In genomic region chr1:185776521-185776920, GRCh38 we compare ENCODE assay signal across 24 cellular contexts. TPM values are rescaled to one million over a fixed set of nuclear protein-coding genes. Genes with fewer than 3 reads are reported as not detected.
"Had no signal": no experiment of that assay in that cellular context is flagged by ENCODE, and none has a peak within 500 bp of the region (broad histone marks: within the 10 kb centered on the region; RNA-seq: fewer than 3 reads in every experiment).

No MANE protein-coding gene starts in this region.

- H3K4me1 Mint-ChIP-seq: activated naive CD4-positive, alpha-beta T cell treated with anti-CD3 and anti-CD28 coated beads, Interleukin-2, amount 10 ng/mL, durations not matched to agents 7 days and 5 days; naive thymus-derived CD4-positive, alpha-beta T cell had no signal

- H3K4me3 ChIP-seq: left ventricle myocardium inferior, prostate gland, spleen, testis, uterus had no signal

- H3K27ac Mint-ChIP-seq: activated CD4-positive, alpha-beta memory T cell treated with anti-CD3 and anti-CD28 coated beads for 36 hours; activated naive CD4-positive, alpha-beta T cell treated with anti-CD3 and anti-CD28 coated beads, Interleukin-2, amount 10 ng/mL, durations not matched to agents 7 days and 5 days; effector memory CD8-positive, alpha-beta T cell; naive thymus-derived CD4-positive, alpha-beta T cell had no signal

- DNase-seq: activated CD4-positive, alpha-beta memory T cell treated with anti-CD3 and anti-CD28 coated beads for 36 hours; activated CD4-positive, alpha-beta T cell treated with anti-CD3 and anti-CD28 coated beads for 4 hours; activated CD4-positive, CD25-positive, alpha-beta regulatory T cell; activated effector memory CD4-positive, alpha-beta T cell treated with anti-CD3 and anti-CD28 coated beads, Interleukin-2, amount 50 U/mL, for 16 hours; activated naive CD4-positive, alpha-beta T cell treated with anti-CD3 and anti-CD28 coated beads, Interleukin-2, amount 10 ng/mL, durations not matched to agents 7 days and 5 days; aorta; brain microvascular endothelial cell; caudate nucleus; effector memory CD8-positive, alpha-beta T cell; head of caudate nucleus; hypothalamus; left ventricle myocardium inferior; naive thymus-derived CD4-positive, alpha-beta T cell; spleen; stimulated activated CD4-positive, alpha-beta T cell treated with anti-CD3 and anti-CD28 coated beads, Interleukin-4, amount 100 ng/mL, for 1 hour; stimulated activated naive CD4-positive, alpha-beta T cell; testis; trophoblast cell; uterus had no signal

- FAIRE-seq: endothelial cell of umbilical vein, frontal cortex had no signal

- H3K4me3 Mint-ChIP-seq: activated CD4-positive, alpha-beta memory T cell treated with anti-CD3 and anti-CD28 coated beads for 36 hours; activated naive CD4-positive, alpha-beta T cell treated with anti-CD3 and anti-CD28 coated beads, Interleukin-2, amount 10 ng/mL, durations not matched to agents 7 days and 5 days; effector memory CD8-positive, alpha-beta T cell; naive thymus-derived CD4-positive, alpha-beta T cell; neural crest cell had no signal

- H3K36me3 Mint-ChIP-seq: activated CD4-positive, alpha-beta memory T cell treated with anti-CD3 and anti-CD28 coated beads for 36 hours; activated naive CD4-positive, alpha-beta T cell treated with anti-CD3 and anti-CD28 coated beads, Interleukin-2, amount 10 ng/mL, durations not matched to agents 7 days and 5 days; naive thymus-derived CD4-positive, alpha-beta T cell had no signal

- ATAC-seq: effector memory CD8-positive, alpha-beta T cell; esophagus mucosa; naive thymus-derived CD4-positive, alpha-beta T cell had no signal

- H3K27ac ChIP-seq: brain microvascular endothelial cell, left ventricle myocardium inferior, prostate gland, spleen, testis, uterus had no signal

- H3K4me1 ChIP-seq: left ventricle myocardium inferior, prostate gland, spleen, testis, uterus had no signal

- H3K9me3 Mint-ChIP-seq: activated naive CD4-positive, alpha-beta T cell treated with anti-CD3 and anti-CD28 coated beads, Interleukin-2, amount 10 ng/mL, durations not matched to agents 7 days and 5 days had no signal

- H3K27me3 Mint-ChIP-seq: activated naive CD4-positive, alpha-beta T cell treated with anti-CD3 and anti-CD28 coated beads, Interleukin-2, amount 10 ng/mL, durations not matched to agents 7 days and 5 days had no signal

- H3K36me3 ChIP-seq: brain microvascular endothelial cell, left ventricle myocardium inferior, prostate gland, spleen, uterus had no signal

- H3K9me3 ChIP-seq: prostate gland, testis, uterus had no signal

- H3K27me3 ChIP-seq: brain microvascular endothelial cell, spleen, testis, uterus had no signal

RNA-seq across cellular contexts. Expression of gene HMCN1, which starts 42.3 kb away (rescaled TPM):
- total RNA-seq: activated CD4-positive, alpha-beta memory T cell treated with anti-CD3 and anti-CD28 coated beads for 36 hours had no signal
- polyA plus RNA-seq: naive thymus-derived CD4-positive, alpha-beta T cell had no signal
